21 cellular contexts compared by ENCODE assay signal in the genomic region with DNA sequence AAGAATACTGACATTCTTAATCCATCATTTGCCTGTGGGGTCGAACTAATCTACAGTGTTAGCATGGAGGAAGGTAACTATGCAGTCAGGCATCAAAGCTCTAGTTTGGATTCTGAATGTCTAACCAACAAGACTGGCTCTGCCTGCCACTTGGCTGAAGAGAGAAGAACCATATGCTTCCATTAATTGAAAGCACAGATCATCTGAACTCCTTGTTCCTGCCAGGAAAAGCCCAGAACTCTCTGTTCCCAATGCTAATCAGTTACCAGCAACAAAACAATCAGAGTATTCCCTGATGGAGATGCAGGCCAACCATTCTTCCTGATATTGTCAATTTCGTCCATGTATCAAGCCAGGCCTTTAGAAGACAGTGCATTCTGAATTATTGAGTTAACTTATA.
DNase-seq lines count a peak whose midpoint lies in the region; ATAC-seq, FAIRE-seq and TF ChIP-seq lines count a peak whose summit lies in the region.
"Had no signal": no experiment of that assay in that cellular context is flagged by ENCODE, and none has a peak within 500 bp of the region (broad histone marks: within the 10 kb centered on the region; RNA-seq: fewer than 3 reads in every experiment).

No MANE protein-coding gene starts in this region.

- intact Hi-C loops in MCF 10A (cut with micrococcal nuclease) (no loop called here), mammary epithelial cell (cut with micrococcal nuclease) (no loop called here)

- no peak overlapping the region for H3K27ac ChIP-seq in mammary epithelial cell (ENCODE audit: insufficient read depth, low read depth, low read length)
- H3K27ac ChIP-seq in parathyroid adenoma: peak overlapping the region; percentile 22
- H3K27ac ChIP-seq: SJCRH30, thoracic aorta had no signal

- no peaks in the 10 kb centered on the region for H3K9me3 ChIP-seq in mammary epithelial cell (replicated peaks; ENCODE audit: insufficient read depth, low read length)
- H3K9me3 ChIP-seq in parathyroid adenoma (ENCODE audit: control insufficient read depth, low read length): no peaks in the 10 kb centered on the region
- H3K9me3 ChIP-seq: SJCRH30, thoracic aorta had no signal

- no peak for DNase-seq in MCF 10A (ENCODE audit: unreplicated experiment)
- no peak for DNase-seq in mammary epithelial cell
- DNase-seq in frontal cortex (ENCODE audit: low spot score in 2 of 2): peak; percentile 22 to 23
- no peak for DNase-seq in T-cell
- no peak for DNase-seq in activated gamma-delta T cell treated with Interleukin-2 at 50 U/mL for 16 hours
- DNase-seq: activated CD4-positive, alpha-beta T cell treated with anti-CD3 and anti-CD28 coated beads, Interleukin-2, amount 10 ng/mL, durations not matched to agents 7 days and 5 days; activated T-cell treated with anti-CD3 and anti-CD28 coated beads for 4 hours; CD8-positive, alpha-beta T cell; naive B cell; NCI-H2029; NCI-H526; SJCRH30 had no signal

- ATAC-seq in T-cell (replicated peaks in 1 of 4) (no peak), HG03469 (IDR thresholded peaks at IDR 0.05; ENCODE audit: unreplicated experiment) (no peak), GM21576 (IDR thresholded peaks at IDR 0.05; ENCODE audit: unreplicated experiment) (no peak)
- ATAC-seq: activated naive CD4-positive, alpha-beta T cell treated with anti-CD3 and anti-CD28 coated beads, Interleukin-2, amount 50 U/mL, for 72 hours; CD8-positive, alpha-beta T cell; GM12878; HCT116 had no signal

- dilution Hi-C loops in mammary epithelial cell (cut with HindIII; ENCODE audit: low sequenced_read_pairs): no loop called here

- FAIRE-seq in frontal cortex (lab: Jason Lieb, UNC): no peak
- FAIRE-seq: GM12878 had no signal

- H3K4me2 ChIP-seq in mammary epithelial cell (ENCODE audit: insufficient read depth, low read depth, low read length) (no peak overlapping the region), parathyroid adenoma (ENCODE audit: low read length) (no peak overlapping the region)

- H3K4me1 ChIP-seq in mammary epithelial cell (ENCODE audit: insufficient read depth, low read length) (no peaks in the 10 kb centered on the region), parathyroid adenoma (no peaks in the 10 kb centered on the region)
- H3K4me1 ChIP-seq: SJCRH30 had no signal

- no peaks in the 10 kb centered on the region for H4K20me1 ChIP-seq in mammary epithelial cell (ENCODE audit: insufficient read depth, low read length)

- no peak overlapping the region for H3K4me3 ChIP-seq in mammary epithelial cell (replicated peaks in 1 of 3; ENCODE audit: insufficient read depth in 1 of 3, low read depth in 2 of 3, low read length in 3 of 3)
- H3K4me3 ChIP-seq in parathyroid adenoma (ENCODE audit: low read depth, low read length): no peak overlapping the region
- H3K4me3 ChIP-seq: GM12878, SJCRH30, thoracic aorta had no signal

- no peaks in the 10 kb centered on the region for H3K9me3 Mint-ChIP-seq in MCF 10A (ENCODE audit: unreplicated experiment)
- H3K9me3 Mint-ChIP-seq in T-cell: peaks cover 0 to 4% (median 4%) of the 10 kb centered on the region in 3 donors
- H3K9me3 Mint-ChIP-seq: activated CD4-positive, alpha-beta T cell treated with anti-CD3 and anti-CD28 coated beads, Interleukin-2, amount 10 ng/mL, durations not matched to agents 7 days and 5 days; CD8-positive, alpha-beta T cell; central memory CD8-positive, alpha-beta T cell had no signal

- H3K4me1 Mint-ChIP-seq in MCF 10A (ENCODE audit: insufficient read depth, unreplicated experiment): no peaks in the 10 kb centered on the region
- H3K4me1 Mint-ChIP-seq in T-cell: no peaks in the 10 kb centered on the region
- H3K4me1 Mint-ChIP-seq: activated CD4-positive, alpha-beta T cell treated with anti-CD3 and anti-CD28 coated beads, Interleukin-2, amount 10 ng/mL, durations not matched to agents 7 days and 5 days; central memory CD8-positive, alpha-beta T cell; naive B cell had no signal

- in situ Hi-C loops in mammary epithelial cell (cut with MboI; ENCODE audit: low sequenced_read_pairs in 2 of 2): no loop called here

- H3K79me2 ChIP-seq in mammary epithelial cell (ENCODE audit: insufficient read depth, low read length) (no peaks in the 10 kb centered on the region), parathyroid adenoma (no peaks in the 10 kb centered on the region)

- no peaks in the 10 kb centered on the region for H3K27me3 Mint-ChIP-seq in MCF 10A (ENCODE audit: insufficient read depth, unreplicated experiment)
- peaks cover 6 to 9% of the 10 kb centered on the region in 2 donors for H3K27me3 Mint-ChIP-seq in T-cell
- H3K27me3 Mint-ChIP-seq: activated CD4-positive, alpha-beta T cell treated with anti-CD3 and anti-CD28 coated beads, Interleukin-2, amount 10 ng/mL, durations not matched to agents 7 days and 5 days had no signal

- H3K36me3 Mint-ChIP-seq in MCF 10A (ENCODE audit: insufficient read depth, unreplicated experiment) (peaks cover 4% of the 10 kb centered on the region), T-cell (no peaks in the 10 kb centered on the region)
- H3K36me3 Mint-ChIP-seq: CD8-positive, alpha-beta T cell had no signal

- 29% methylated on average over 2 of the region's 2 CpGs for WGBS in mammary epithelial cell (ENCODE audit: low coverage, missing lambda C conversion rate)

- H3K27me3 ChIP-seq in mammary epithelial cell (ENCODE audit: insufficient read depth, low read length) (no peaks in the 10 kb centered on the region), parathyroid adenoma (ENCODE audit: control insufficient read depth, insufficient read depth, low read length) (no peaks in the 10 kb centered on the region)
- H3K27me3 ChIP-seq: SJCRH30 had no signal

- H3K9ac ChIP-seq in mammary epithelial cell (ENCODE audit: insufficient read depth, low read length) (no peak overlapping the region), parathyroid adenoma (no peak overlapping the region)

- BruUV-seq in MCF 10A (replicated peaks; lab: Mats Ljungman, UMichigan) (no TSS peak), mammary epithelial cell (replicated peaks; lab: Mats Ljungman, UMichigan) (no TSS peak)

- CTCF ChIA-PET in MCF 10A (lab: Yijun Ruan, JAX) (no interaction called here), mammary epithelial cell (lab: Charles Lee; ENCODE audit: low non-redundant PET) (no interaction called here), T-cell (lab: Charles Lee) (no interaction called here)

- H2AFZ ChIP-seq in mammary epithelial cell (ENCODE audit: low read depth, low read length) (no peak overlapping the region), parathyroid adenoma (no peak overlapping the region)

- H3K27ac Mint-ChIP-seq in MCF 10A (ENCODE audit: low read depth, unreplicated experiment) (peak overlapping the region; percentile 68), T-cell (no peak overlapping the region)
- H3K27ac Mint-ChIP-seq: activated CD4-positive, alpha-beta T cell treated with anti-CD3 and anti-CD28 coated beads, Interleukin-2, amount 10 ng/mL, durations not matched to agents 7 days and 5 days; activated naive CD4-positive, alpha-beta T cell treated with anti-CD3 and anti-CD28 coated beads, Interleukin-2, amount 50 U/mL, for 72 hours; CD8-positive, alpha-beta T cell; naive B cell; progenitor cell of endocrine pancreas had no signal

- no peak for TF ChIP-seq CTCF in MCF 10A (IDR thresholded peaks at IDR 0.05; ENCODE audit: unreplicated experiment)
- TF ChIP-seq CTCF in mammary epithelial cell (conservative IDR thresholded peaks at IDR 0.05 in 1 of 2, IDR thresholded peaks at IDR 0.05 in 1 of 2; ENCODE audit: extremely low read depth in 1 of 2, insufficient read depth in 1 of 2, low read depth in 1 of 2, low read length in 2 of 2): no peak
- no peak for TF ChIP-seq CTCF in parathyroid adenoma (IDR thresholded peaks at IDR 0.05)

- POLR2A ChIA-PET in MCF 10A (lab: Yijun Ruan, JAX): no interaction called here
- POLR2A ChIA-PET in T-cell (lab: Charles Lee): no interaction called here

- H3K4me3 Mint-ChIP-seq in MCF 10A (ENCODE audit: unreplicated experiment): no peak overlapping the region
- no peak overlapping the region for H3K4me3 Mint-ChIP-seq in T-cell
- H3K4me3 Mint-ChIP-seq: activated CD4-positive, alpha-beta T cell treated with anti-CD3 and anti-CD28 coated beads, Interleukin-2, amount 10 ng/mL, durations not matched to agents 7 days and 5 days; CD8-positive, alpha-beta T cell; central memory CD8-positive, alpha-beta T cell; naive B cell had no signal

- no peaks in the 10 kb centered on the region for H3K36me3 ChIP-seq in mammary epithelial cell (ENCODE audit: insufficient read depth, low read length)
- no peaks in the 10 kb centered on the region for H3K36me3 ChIP-seq in parathyroid adenoma (ENCODE audit: control insufficient read depth, insufficient read depth, low read length)
- H3K36me3 ChIP-seq: SJCRH30, thoracic aorta had no signal

Comparison
In these comparisons a context has a peak if more than half of its experiments do, and no peak if none do; other contexts are left out.
1. DNase-seq: peak in frontal cortex (2 of 2); none in MCF 10A (single experiment), mammary epithelial cell (single experiment), T-cell (0 of 34) and activated gamma-delta T cell treated with Interleukin-2 at 50 U/mL for 16 hours (single experiment).